ENCODE assay signal across 8 cellular contexts in genomic region chr16:11251525-11252481, GRCh38. TPM values are rescaled to one million over a fixed set of nuclear protein-coding genes. Genes with fewer than 3 reads are reported as not detected.
DNase-seq lines count a peak whose midpoint lies in the region; ATAC-seq and TF ChIP-seq lines count a peak whose summit lies in the region.

No MANE protein-coding gene starts in this region.

- peak overlapping the region; percentile 92 for H3K4me3 Mint-ChIP-seq in activated CD4-positive, alpha-beta T cell treated with anti-CD3 and anti-CD28 coated beads, Interleukin-2, amount 10 ng/mL, durations not matched to agents 7 days and 5 days

- no peaks in the 10 kb centered on the region for H3K36me3 ChIP-seq in effector memory CD4-positive, alpha-beta T cell (ENCODE audit: control insufficient read depth, insufficient read depth, low read length)

- peak; percentile 83 for DNase-seq in activated CD4-positive, alpha-beta T cell treated with anti-CD3 and anti-CD28 coated beads, Interleukin-2, amount 10 ng/mL, durations not matched to agents 7 days and 5 days
- peak; percentile 49 to 68 (median 64) for DNase-seq in effector memory CD4-positive, alpha-beta T cell
- DNase-seq in stimulated activated CD4-positive, alpha-beta T cell treated with anti-CD3 and anti-CD28 coated beads, TNF-alpha, amount 100 ng/mL, for 48 hours (ENCODE audit: low read depth in 3 of 3), result peak; percentile 72 to 79 (median 79)
- DNase-seq in NCI-H1048 (lab: John Stamatoyannopoulos, UW), result no peak
- no peak for DNase-seq in 8988T

- no peaks in the 10 kb centered on the region for H3K27me3 ChIP-seq in effector memory CD4-positive, alpha-beta T cell (replicated peaks; ENCODE audit: control insufficient read depth, insufficient read depth, low read length, poor library complexity, severe bottlenecking)

- H3K4me3 ChIP-seq in effector memory CD4-positive, alpha-beta T cell (ENCODE audit: insufficient read depth, low read depth, low read length, poor library complexity, severe bottlenecking), result peak overlapping the region; percentile 5

- TF ChIP-seq POLR2A in GM15510 (IDR thresholded peaks at IDR 0.05; ENCODE audit: borderline replicate concordance, extremely low read depth, insufficient read length), result peak; percentile 32

- CTCF ChIA-PET in activated CD4-positive, alpha-beta T cell treated with anti-CD3 and anti-CD28 coated beads, Interleukin-2, amount 10 ng/mL, durations not matched to agents 7 days and 5 days (lab: Charles Lee), result interaction anchor here (0.6 to 1.9 kb wide), 17 partner anchors 11 to 614 kb away, joined by 3 to 9 read pairs (median 3); no protein-coding TSS in a partner anchor

- peak overlapping the region; percentile 89 for H3K27ac Mint-ChIP-seq in activated CD4-positive, alpha-beta T cell treated with anti-CD3 and anti-CD28 coated beads, Interleukin-2, amount 10 ng/mL, durations not matched to agents 7 days and 5 days

- peaks cover 53% of the 10 kb centered on the region for H3K4me1 Mint-ChIP-seq in activated CD4-positive, alpha-beta T cell treated with anti-CD3 and anti-CD28 coated beads, Interleukin-2, amount 10 ng/mL, durations not matched to agents 7 days and 5 days

- POLR2A ChIA-PET in activated CD4-positive, alpha-beta T cell treated with anti-CD3 and anti-CD28 coated beads, Interleukin-2, amount 10 ng/mL, durations not matched to agents 7 days and 5 days (lab: Charles Lee), result interaction anchor here (0.6 to 2.1 kb wide), 18 partner anchors 11 to 283 kb away, joined by 3 to 13 read pairs (median 5); no protein-coding TSS in a partner anchor

- H3K4me1 ChIP-seq in effector memory CD4-positive, alpha-beta T cell (ENCODE audit: control insufficient read depth, insufficient read depth, low read length, poor library complexity, severe bottlenecking), result peaks cover 26% of the 10 kb centered on the region

- ATAC-seq in GM19452 (IDR thresholded peaks at IDR 0.05; ENCODE audit: unreplicated experiment) (no peak), GM21717 (IDR thresholded peaks at IDR 0.05; ENCODE audit: unreplicated experiment) (no peak)

- no peaks in the 10 kb centered on the region for H3K27me3 Mint-ChIP-seq in activated CD4-positive, alpha-beta T cell treated with anti-CD3 and anti-CD28 coated beads, Interleukin-2, amount 10 ng/mL, durations not matched to agents 7 days and 5 days

- H3K9me3 Mint-ChIP-seq in activated CD4-positive, alpha-beta T cell treated with anti-CD3 and anti-CD28 coated beads, Interleukin-2, amount 10 ng/mL, durations not matched to agents 7 days and 5 days, result no peaks in the 10 kb centered on the region

- peaks cover 74% of the 10 kb centered on the region for H3K36me3 Mint-ChIP-seq in activated CD4-positive, alpha-beta T cell treated with anti-CD3 and anti-CD28 coated beads, Interleukin-2, amount 10 ng/mL, durations not matched to agents 7 days and 5 days (ENCODE audit: low read depth)

- peak overlapping the region; percentile 79 for H3K27ac ChIP-seq in effector memory CD4-positive, alpha-beta T cell (ENCODE audit: insufficient read depth, low read length, poor library complexity, severe bottlenecking)

- H3K9me3 ChIP-seq in effector memory CD4-positive, alpha-beta T cell (ENCODE audit: control insufficient read depth, low read length), result no peaks in the 10 kb centered on the region

RNA-seq across cellular contexts. Expression of gene SOCS1, which starts 4.2 kb away (rescaled TPM):
- total RNA-seq in activated CD4-positive, alpha-beta T cell treated with anti-CD3 and anti-CD28 coated beads, Interleukin-2, amount 10 ng/mL, durations not matched to agents 7 days and 5 days, result 100 to 1,000 TPM; 127 to 133 TPM

RNA-seq across cellular contexts. Expression of gene TNP2, which starts 17.3 kb away (rescaled TPM):
- total RNA-seq in activated CD4-positive, alpha-beta T cell treated with anti-CD3 and anti-CD28 coated beads, Interleukin-2, amount 10 ng/mL, durations not matched to agents 7 days and 5 days, result not detected

RNA-seq across cellular contexts. Expression of gene PRM3, which starts 21.6 kb away (rescaled TPM):
- total RNA-seq in activated CD4-positive, alpha-beta T cell treated with anti-CD3 and anti-CD28 coated beads, Interleukin-2, amount 10 ng/mL, durations not matched to agents 7 days and 5 days, result not detected

RNA-seq across cellular contexts. Expression of gene PRM2, which starts 24.5 kb away (rescaled TPM):
- not detected for total RNA-seq in activated CD4-positive, alpha-beta T cell treated with anti-CD3 and anti-CD28 coated beads, Interleukin-2, amount 10 ng/mL, durations not matched to agents 7 days and 5 days

RNA-seq across cellular contexts. Expression of gene PRM1, which starts 29.3 kb away (rescaled TPM):
- not detected for total RNA-seq in activated CD4-positive, alpha-beta T cell treated with anti-CD3 and anti-CD28 coated beads, Interleukin-2, amount 10 ng/mL, durations not matched to agents 7 days and 5 days

Comparison
In these comparisons a context has a peak if more than half of its experiments do, and no peak if none do; other contexts are left out.
1. DNase-seq: peak in activated CD4-positive, alpha-beta T cell treated with anti-CD3 and anti-CD28 coated beads, Interleukin-2, amount 10 ng/mL, durations not matched to agents 7 days and 5 days (single experiment), effector memory CD4-positive, alpha-beta T cell (3 of 3) and stimulated activated CD4-positive, alpha-beta T cell treated with anti-CD3 and anti-CD28 coated beads, TNF-alpha, amount 100 ng/mL, for 48 hours (3 of 3); none in NCI-H1048 (single experiment) and 8988T (single experiment).